ENCODE assay signal across 1 cellular context in genomic region chr10:103770139-103770538, GRCh38.
TF ChIP-seq lines count a peak whose summit lies in the region.

No MANE protein-coding gene starts in this region.

TF ChIP-seq in IMR-90, 13 proteins besides CTCF, POLR2A, EP300 and RAD21 (continued from another document):
- TF ChIP-seq CHD1 (IDR thresholded peaks at IDR 0.05; ENCODE audit: low read depth, low read length) (no peak), MAFK (IDR thresholded peaks at IDR 0.05; ENCODE audit: low read depth, low read length) (no peak), MAZ (IDR thresholded peaks at IDR 0.05; ENCODE audit: borderline replicate concordance, low read depth, low read length) (no peak), FOS (IDR thresholded peaks at IDR 0.05; ENCODE audit: low read depth, low read length) (no peak), ELK1 (IDR thresholded peaks at IDR 0.05; ENCODE audit: borderline replicate concordance, low read depth, low read length) (no peak), RFX5 (IDR thresholded peaks at IDR 0.05; ENCODE audit: low read depth, low read length) (no peak), RCOR1 (IDR thresholded peaks at IDR 0.05; ENCODE audit: insufficient replicate concordance, low read length) (no peak), BHLHE40 (IDR thresholded peaks at IDR 0.05; ENCODE audit: low read depth, low read length) (no peak), CEBPB (IDR thresholded peaks at IDR 0.05; ENCODE audit: low read depth, low read length) (no peak), MXI1 (IDR thresholded peaks at IDR 0.05; ENCODE audit: borderline replicate concordance, low read depth, low read length) (no peak)
